ENCODE assay signal across 14 cellular contexts in genomic region chr3:60226907-60227306, GRCh38.
A peak's percentile ranks its signal among the peaks of the same experiment; 100 is the strongest.
DNase-seq lines count a peak whose midpoint lies in the region; ATAC-seq, FAIRE-seq and TF ChIP-seq lines count a peak whose summit lies in the region.
"Had no signal": no experiment of that assay in that cellular context is flagged by ENCODE, and none has a peak within 500 bp of the region (broad histone marks: within the 10 kb centered on the region; RNA-seq: fewer than 3 reads in every experiment).

No MANE protein-coding gene starts in this region.

- TF ChIP-seq EP300 in HepG2 (IDR thresholded peaks at IDR 0.05; ENCODE audit: low read depth in 2 of 2, low read length in 2 of 2) (no peak), HepG2 (CRISPR knock-in tag; IDR thresholded peaks at IDR 0.05; ENCODE audit: borderline replicate concordance) (no peak)

- no peak for TF ChIP-seq CTCF in left lung (IDR thresholded peaks at IDR 0.05)
- TF ChIP-seq CTCF in HepG2 (CRISPR knock-in tag; IDR thresholded peaks at IDR 0.05) = no peak

- 43% methylated on average over 2 of the region's 2 CpGs for WGBS in HepG2 (ENCODE audit: low lambda C conversion rate)

- POLR2A ChIA-PET in HepG2 (lab: Yijun Ruan, JAX) = no interaction called here

- TF ChIP-seq POLR2A in HepG2 (IDR thresholded peaks at IDR 0.05; ENCODE audit: insufficient read depth in 1 of 2, low read depth in 2 of 2, low read length in 2 of 2) = no peak

- H3K4me2 ChIP-seq in HepG2 (ENCODE audit: low read depth, low read length) = no peak overlapping the region

- DNase-seq in NCI-H2171 treated with DMSO at 0.1 percent for 48 hours (lab: John Stamatoyannopoulos, UW) (peak; percentile 19), NCI-H2171 (lab: John Stamatoyannopoulos, UW) (no peak), NCI-H526 treated with DMSO at 0.1 percent for 48 hours (lab: John Stamatoyannopoulos, UW) (peak; percentile 7), iPS-NIHi11 (ENCODE audit: low spot score) (peak; percentile 19), left lung (no peak), HepG2 (ENCODE audit: low spot score) (no peak)
- DNase-seq: CD4-positive, alpha-beta T cell; HCEC 1CT; MV-4-11; NCI-H1694; NCI-H2227 treated with DMSO at 0.1 percent for 48 hours; PC-3; T-helper 1 cell had no signal

- no peaks in the 10 kb centered on the region for H3K79me2 ChIP-seq in HepG2 (ENCODE audit: insufficient read depth, low read length)

- H3K36me3 ChIP-seq in left lung (no peaks in the 10 kb centered on the region), HepG2 (replicated peaks in 1 of 2; ENCODE audit: control insufficient read depth in 1 of 2, insufficient read depth in 2 of 2, low read length in 2 of 2) (no peaks in the 10 kb centered on the region)

- TF ChIP-seq RAD21 in HepG2 (CRISPR knock-in tag; IDR thresholded peaks at IDR 0.05) = no peak

- no peaks in the 10 kb centered on the region for H3K9me3 ChIP-seq in left lung
- H3K9me3 ChIP-seq in HepG2 (ENCODE audit: low read length) = no peaks in the 10 kb centered on the region

- no TSS peak for BruUV-seq in HepG2 (replicated peaks; lab: Mats Ljungman, UMichigan)

- intact Hi-C loops in left lung (cut with DNase I) = no loop called here
- intact Hi-C loops in HepG2 (cut with micrococcal nuclease; ENCODE audit: unreplicated experiment) = no loop called here

- no peak overlapping the region for H2AFZ ChIP-seq in HepG2 (ENCODE audit: low read length)

- H3K4me1 ChIP-seq in left lung (no peaks in the 10 kb centered on the region), HepG2 (ENCODE audit: insufficient read depth, low read length) (no peaks in the 10 kb centered on the region)

- H3K27ac ChIP-seq in left lung (no peak overlapping the region), HepG2 (ENCODE audit: extremely low read length, insufficient read depth, low read length) (no peak overlapping the region)

- no peak overlapping the region for H3K9ac ChIP-seq in HepG2 (ENCODE audit: insufficient read depth, low read depth, low read length)

- no peak for FAIRE-seq in HepG2 (lab: Jason Lieb, UNC)

- no peaks in the 10 kb centered on the region for H4K20me1 ChIP-seq in HepG2 (ENCODE audit: insufficient read depth, low read length)

- H3K4me3 ChIP-seq in left lung (no peak overlapping the region), HepG2 (replicated peaks in 1 of 3; ENCODE audit: insufficient read depth in 1 of 3, low read depth in 2 of 3, low read length in 3 of 3) (no peak overlapping the region)

- ATAC-seq in HG03460 (IDR thresholded peaks at IDR 0.05; ENCODE audit: unreplicated experiment) (no peak), left lung (no peak), HepG2 (no peak)
- ATAC-seq: PC-3 had no signal

- in situ Hi-C loops in HepG2 (cut with HindIII; ENCODE audit: extremely low pct_ligation_motif_present, low pct_unique_long_range_greater_than_20kb) = no loop called here

- H3K27me3 ChIP-seq in left lung (no peaks in the 10 kb centered on the region), HepG2 (ENCODE audit: control insufficient read depth in 1 of 2, insufficient read depth in 2 of 2, low read length in 2 of 2) (no peaks in the 10 kb centered on the region; a peak in 1 of 5 replicates)

- CTCF ChIA-PET in HepG2 (lab: Yijun Ruan, JAX; ENCODE audit: low intra/inter-chr PET ratio, low total read pairs) = no interaction called here

TF ChIP-seq in HepG2, 621 proteins besides CTCF, POLR2A, EP300 and RAD21:
- TF ChIP-seq SKIL (CRISPR knock-in tag; IDR thresholded peaks at IDR 0.05; ENCODE audit: borderline replicate concordance) (no peak), ZNF143 (CRISPR knock-in tag; IDR thresholded peaks at IDR 0.05) (no peak), EEA1 (CRISPR knock-in tag; IDR thresholded peaks at IDR 0.05; ENCODE audit: borderline replicate concordance) (no peak), ZGPAT (CRISPR knock-in tag; IDR thresholded peaks at IDR 0.05) (no peak), MEIS1 (CRISPR knock-in tag; IDR thresholded peaks at IDR 0.05; ENCODE audit: borderline replicate concordance) (no peak), ZHX2 (IDR thresholded peaks at IDR 0.05; ENCODE audit: low read depth) (no peak), ZHX2 (CRISPR knock-in tag; IDR thresholded peaks at IDR 0.05; ENCODE audit: borderline replicate concordance) (no peak), KAT7 (CRISPR knock-in tag; IDR thresholded peaks at IDR 0.05; ENCODE audit: borderline replicate concordance) (no peak), ARID2 (CRISPR knock-in tag; IDR thresholded peaks at IDR 0.05; ENCODE audit: borderline replicate concordance) (no peak), ZNF317 (CRISPR knock-in tag; IDR thresholded peaks at IDR 0.05) (no peak), ARNT (IDR thresholded peaks at IDR 0.05) (no peak), NPAS2 (CRISPR knock-in tag; IDR thresholded peaks at IDR 0.05; ENCODE audit: borderline replicate concordance) (no peak)

Comparison
In these comparisons a context has a peak if more than half of its experiments do, and no peak if none do; other contexts are left out.
1. DNase-seq: peak in NCI-H2171 treated with DMSO at 0.1 percent for 48 hours (single experiment), NCI-H526 treated with DMSO at 0.1 percent for 48 hours (single experiment) and iPS-NIHi11 (single experiment); none in NCI-H2171 (single experiment), left lung (0 of 2) and HepG2 (single experiment).